In the genomic region with DNA sequence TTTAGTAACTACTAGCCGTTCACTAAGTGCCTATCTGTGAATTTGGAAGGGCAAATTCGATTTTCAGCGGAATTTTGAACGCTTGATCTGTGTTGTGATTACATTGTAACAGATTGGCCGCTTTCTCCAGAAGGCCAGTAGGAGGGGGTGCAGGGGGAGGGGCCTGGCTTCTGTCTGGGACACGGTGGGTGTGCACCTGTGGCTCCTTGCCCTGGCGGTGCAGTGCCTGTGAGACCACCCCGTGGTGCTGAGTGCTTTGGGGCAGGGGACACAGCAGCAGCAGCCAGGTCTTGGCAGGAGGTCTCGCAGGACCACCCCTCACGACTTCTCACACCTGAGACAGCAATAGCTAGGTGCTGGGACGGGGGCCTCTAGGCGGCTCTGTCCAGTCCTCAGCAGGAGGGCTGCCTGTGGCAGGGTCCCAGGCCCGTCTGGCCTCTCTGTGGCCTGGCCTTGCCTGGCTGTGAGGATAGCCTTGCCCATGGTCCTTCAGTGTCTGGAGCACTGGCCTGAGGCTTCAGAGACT, we compare ENCODE assay signal across 9 cellular contexts. TPM values are rescaled to one million over a fixed set of nuclear protein-coding genes. Genes with fewer than 3 reads are reported as not detected.
DNase-seq lines count a peak whose midpoint lies in the region; ATAC-seq, FAIRE-seq and TF ChIP-seq lines count a peak whose summit lies in the region.
"Had no signal": no experiment of that assay in that cellular context is flagged by ENCODE, and none has a peak within 500 bp of the region (broad histone marks: within the 10 kb centered on the region; RNA-seq: fewer than 3 reads in every experiment).

No MANE protein-coding gene starts in this region.

- no peaks in the 10 kb centered on the region for H3K9me3 Mint-ChIP-seq in activated T-cell treated with anti-CD3 and anti-CD28 coated beads, Interleukin-2, amount 50 U/mL, for 24 hours
- no peaks in the 10 kb centered on the region for H3K9me3 Mint-ChIP-seq in astrocyte (ENCODE audit: unreplicated experiment)

- H3K4me3 ChIP-seq in astrocyte (ENCODE audit: insufficient read depth, low read depth, low read length) (peak overlapping the region; percentile 86), liver (ENCODE audit: low read depth in 1 of 3, low read length in 3 of 3) (peak overlapping the region; percentile 14 to 99 (median 58)), tibial nerve (peak overlapping the region; percentile 44 to 78 (median 65))

- peaks cover 62% of the 10 kb centered on the region for H4K20me1 ChIP-seq in astrocyte (ENCODE audit: insufficient read depth, low read length)

- peaks cover 33% of the 10 kb centered on the region for H3K4me1 Mint-ChIP-seq in activated T-cell treated with anti-CD3 and anti-CD28 coated beads, Interleukin-2, amount 50 U/mL, for 24 hours (ENCODE audit: low read depth)
- peaks cover 6% of the 10 kb centered on the region for H3K4me1 Mint-ChIP-seq in astrocyte (ENCODE audit: low read depth, unreplicated experiment)

- TF ChIP-seq RAD21 in liver (IDR thresholded peaks at IDR 0.05): no peak

- no peaks in the 10 kb centered on the region for H3K27me3 ChIP-seq in astrocyte (ENCODE audit: insufficient read depth, low read length)
- no peaks in the 10 kb centered on the region for H3K27me3 ChIP-seq in liver (ENCODE audit: control insufficient read depth in 4 of 4, insufficient read depth in 4 of 4, low read length in 3 of 4)
- no peaks in the 10 kb centered on the region for H3K27me3 ChIP-seq in tibial nerve

- peak overlapping the region; percentile 56 for H3K27ac ChIP-seq in astrocyte (ENCODE audit: low read depth, low read length)
- no peak overlapping the region for H3K27ac ChIP-seq in liver (ENCODE audit: low read depth in 1 of 2, low read length in 2 of 2)
- H3K27ac ChIP-seq in tibial nerve: peak overlapping the region in 1 of 4 donors; percentile 100

- no peaks in the 10 kb centered on the region for H3K27me3 Mint-ChIP-seq in activated T-cell treated with anti-CD3 and anti-CD28 coated beads, Interleukin-2, amount 50 U/mL, for 24 hours
- H3K27me3 Mint-ChIP-seq in astrocyte (ENCODE audit: low read depth, unreplicated experiment): no peaks in the 10 kb centered on the region

- no peak overlapping the region for H2AFZ ChIP-seq in astrocyte (ENCODE audit: low read depth, low read length)

- peak overlapping the region; percentile 92 for H3K4me3 Mint-ChIP-seq in activated T-cell treated with anti-CD3 and anti-CD28 coated beads, Interleukin-2, amount 50 U/mL, for 24 hours
- H3K4me3 Mint-ChIP-seq in astrocyte (ENCODE audit: unreplicated experiment): peak overlapping the region; percentile 92

- WGBS in liver: 21% methylated on average over 13 of the region's 13 CpGs
- 8 to 21% methylated on average over 8 to 13 of the region's 13 CpGs for WGBS in tibial nerve, 2 donors

- peaks cover 65% of the 10 kb centered on the region for H3K79me2 ChIP-seq in astrocyte (ENCODE audit: insufficient read depth, low read length)

- peak overlapping the region; percentile 97 for H3K27ac Mint-ChIP-seq in activated T-cell treated with anti-CD3 and anti-CD28 coated beads, Interleukin-2, amount 50 U/mL, for 24 hours
- H3K27ac Mint-ChIP-seq in astrocyte (ENCODE audit: unreplicated experiment): peak overlapping the region; percentile 73

- H3K4me1 ChIP-seq in astrocyte (ENCODE audit: insufficient read depth, low read length) (peaks cover 24% of the 10 kb centered on the region), liver (ENCODE audit: control insufficient read depth in 4 of 4, insufficient read depth in 4 of 4, low read length in 3 of 4) (peaks cover 9 to 44% (median 34%) of the 10 kb centered on the region in 4 donors), tibial nerve (peaks cover 5 to 58% (median 27%) of the 10 kb centered on the region in 4 donors)

- no peak for ATAC-seq in HG03342 (IDR thresholded peaks at IDR 0.05; ENCODE audit: unreplicated experiment)

- no peaks in the 10 kb centered on the region for H3K9me3 ChIP-seq in astrocyte (ENCODE audit: insufficient read depth, low read depth, low read length)
- H3K9me3 ChIP-seq in liver (ENCODE audit: control insufficient read depth in 4 of 4, low read length in 3 of 4): no peaks in the 10 kb centered on the region
- H3K9me3 ChIP-seq in tibial nerve: no peaks in the 10 kb centered on the region

- no peak for TF ChIP-seq POLR2A in tibial nerve (IDR thresholded peaks at IDR 0.05)

- H3K36me3 ChIP-seq in astrocyte (ENCODE audit: insufficient read depth, low read length): peaks cover 5% of the 10 kb centered on the region
- peaks cover 12 to 20% (median 16%) of the 10 kb centered on the region in 4 donors for H3K36me3 ChIP-seq in liver (ENCODE audit: control insufficient read depth in 4 of 4, insufficient read depth in 3 of 4, low read depth in 1 of 4, low read length in 3 of 4)
- peaks cover 0 to 31% (median 6%) of the 10 kb centered on the region in 3 donors for H3K36me3 ChIP-seq in tibial nerve

- peak overlapping the region; percentile 99 for H3K9ac ChIP-seq in astrocyte (ENCODE audit: low read length)
- peak overlapping the region; percentile 51 to 87 for H3K9ac ChIP-seq in liver (ENCODE audit: low read depth in 1 of 2, low read length in 2 of 2)

- H3K36me3 Mint-ChIP-seq in activated T-cell treated with anti-CD3 and anti-CD28 coated beads, Interleukin-2, amount 50 U/mL, for 24 hours (ENCODE audit: low read depth): peaks cover 58% of the 10 kb centered on the region
- peaks cover 2% of the 10 kb centered on the region for H3K36me3 Mint-ChIP-seq in astrocyte (ENCODE audit: low read depth, unreplicated experiment)

- no peak for TF ChIP-seq EP300 in tibial nerve (IDR thresholded peaks at IDR 0.05)

- peak overlapping the region; percentile 100 for H3K4me2 ChIP-seq in astrocyte (ENCODE audit: low read length)

- no peak for FAIRE-seq in astrocyte (lab: Jason Lieb, UNC)

- DNase-seq in activated T-cell treated with anti-CD3 and anti-CD28 coated beads, Interleukin-2, amount 50 U/mL, for 24 hours: no peak
- no peak for DNase-seq in activated T-cell treated with anti-CD3 and anti-CD28 coated beads, Interleukin-2, amount 50 U/mL, for 48 hours
- DNase-seq in astrocyte (ENCODE audit: low read depth) (no peak), tibial nerve (ENCODE audit: low spot score in 2 of 2) (no peak), middle frontal gyrus (ENCODE audit: extremely low spot score, low spot score) (no peak), putamen (ENCODE audit: low spot score) (no peak)
- DNase-seq: DMS79 had no signal

- TF ChIP-seq CTCF in astrocyte (IDR thresholded peaks at IDR 0.05; ENCODE audit: insufficient read depth, low read depth, low read length): no peak
- no peak for TF ChIP-seq CTCF in liver (IDR thresholded peaks at IDR 0.05; ENCODE audit: low read depth, low read length, missing input control)
- no peak for TF ChIP-seq CTCF in tibial nerve (IDR thresholded peaks at IDR 0.05)

TF ChIP-seq in liver, 16 proteins besides CTCF, POLR2A, EP300 and RAD21 (continues in another document):
- TF ChIP-seq, protein P1, sequence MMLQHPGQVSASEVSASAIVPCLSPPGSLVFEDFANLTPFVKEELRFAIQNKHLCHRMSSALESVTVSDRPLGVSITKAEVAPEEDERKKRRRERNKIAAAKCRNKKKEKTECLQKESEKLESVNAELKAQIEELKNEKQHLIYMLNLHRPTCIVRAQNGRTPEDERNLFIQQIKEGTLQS (IDR thresholded peaks at IDR 0.05): no peak
- TF ChIP-seq YY1 (IDR thresholded peaks at IDR 0.05) (no peak), NR2F2 (IDR thresholded peaks at IDR 0.05) (no peak), HNF4A (conservative IDR thresholded peaks at IDR 0.05) (no peak), TAF1 (conservative IDR thresholded peaks at IDR 0.05) (no peak), HNF4G (IDR thresholded peaks at IDR 0.05) (no peak)
- TF ChIP-seq, protein P2, sequence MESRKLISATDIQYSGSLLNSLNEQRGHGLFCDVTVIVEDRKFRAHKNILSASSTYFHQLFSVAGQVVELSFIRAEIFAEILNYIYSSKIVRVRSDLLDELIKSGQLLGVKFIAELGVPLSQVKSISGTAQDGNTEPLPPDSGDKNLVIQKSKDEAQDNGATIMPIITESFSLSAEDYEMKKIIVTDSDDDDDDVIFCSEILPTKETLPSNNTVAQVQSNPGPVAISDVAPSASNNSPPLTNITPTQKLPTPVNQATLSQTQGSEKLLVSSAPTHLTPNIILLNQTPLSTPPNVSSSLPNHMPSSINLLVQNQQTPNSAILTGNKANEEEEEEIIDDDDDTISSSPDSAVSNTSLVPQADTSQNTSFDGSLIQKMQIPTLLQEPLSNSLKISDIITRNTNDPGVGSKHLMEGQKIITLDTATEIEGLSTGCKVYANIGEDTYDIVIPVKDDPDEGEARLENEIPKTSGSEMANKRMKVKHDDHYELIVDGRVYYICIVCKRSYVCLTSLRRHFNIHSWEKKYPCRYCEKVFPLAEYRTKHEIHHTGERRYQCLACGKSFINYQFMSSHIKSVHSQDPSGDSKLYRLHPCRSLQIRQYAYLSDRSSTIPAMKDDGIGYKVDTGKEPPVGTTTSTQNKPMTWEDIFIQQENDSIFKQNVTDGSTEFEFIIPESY (IDR thresholded peaks at IDR 0.05): no peak
- TF ChIP-seq, protein P3, sequence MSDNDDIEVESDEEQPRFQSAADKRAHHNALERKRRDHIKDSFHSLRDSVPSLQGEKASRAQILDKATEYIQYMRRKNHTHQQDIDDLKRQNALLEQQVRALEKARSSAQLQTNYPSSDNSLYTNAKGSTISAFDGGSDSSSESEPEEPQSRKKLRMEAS (IDR thresholded peaks at IDR 0.05): no peak

RNA-seq across cellular contexts. Expression of a gene that starts 1.8 kb away (rescaled TPM):
- total RNA-seq in astrocyte (135 and 143 TPM in 2 replicates), liver (10 to 100 TPM; 21.8 to 23.9 TPM), tibial nerve (100 to 1,000 TPM in 3 of 4 donors, 10 to 100 TPM in 1; 87.3 to 161 (median 111) TPM)
- polyA plus RNA-seq in liver: 10 to 100 TPM; 19.4 to 23.2 TPM

RNA-seq across cellular contexts. Expression of a gene that starts 22.2 kb away (rescaled TPM):
- 1.4 and 2.6 TPM in 2 replicates for total RNA-seq in astrocyte
- total RNA-seq in liver: 1 to 10 TPM; 2.3 to 2.8 TPM
- polyA plus RNA-seq in liver: 1 to 10 TPM; 1.6 to 3.8 TPM
- total RNA-seq in tibial nerve: 1 to 10 TPM in 3 of 4 donors, under 1 TPM in 1; 0.66 to 2.7 (median 2.3) TPM

RNA-seq across cellular contexts. Expression of a gene that starts 40.4 kb away (rescaled TPM):
- total RNA-seq in astrocyte (60.1 and 63.3 TPM in 2 replicates), liver (10 to 100 TPM; 20.3 to 29.5 TPM), tibial nerve (100 to 1,000 TPM in 3 of 4 donors, 10 to 100 TPM in 1; 72.2 to 122 (median 108) TPM)
- 10 to 100 TPM; 28.3 to 29.9 TPM for polyA plus RNA-seq in liver

RNA-seq across cellular contexts. Expression of a gene that starts 40.5 kb away (rescaled TPM):
- total RNA-seq in astrocyte (45.5 and 60.5 TPM in 2 replicates), liver (10 to 100 TPM; 24.4 to 31.4 TPM), tibial nerve (100 to 1,000 TPM in 1 of 4 donors, 10 to 100 TPM in 3; 51.1 to 117 (median 71.6) TPM)
- polyA plus RNA-seq in liver: 10 to 100 TPM; 50.7 to 79.6 TPM

RNA-seq across cellular contexts. Expression of a gene that starts 55.4 kb away (rescaled TPM):
- total RNA-seq in astrocyte (not detected in 2 replicates), liver (under 1 TPM in 1 of 2 donors, not detected in 1; 0.28 TPM), tibial nerve (10 to 100 TPM in 1 of 4 donors, 1 to 10 TPM in 2, not detected in 1; 2.7 to 14.0 (median 6.3) TPM)
- under 1 TPM in 1 of 2 donors, not detected in 1; 0.40 TPM for polyA plus RNA-seq in liver
